Comparison of ENCODE assay signal across 8 cellular contexts in the genomic region with DNA sequence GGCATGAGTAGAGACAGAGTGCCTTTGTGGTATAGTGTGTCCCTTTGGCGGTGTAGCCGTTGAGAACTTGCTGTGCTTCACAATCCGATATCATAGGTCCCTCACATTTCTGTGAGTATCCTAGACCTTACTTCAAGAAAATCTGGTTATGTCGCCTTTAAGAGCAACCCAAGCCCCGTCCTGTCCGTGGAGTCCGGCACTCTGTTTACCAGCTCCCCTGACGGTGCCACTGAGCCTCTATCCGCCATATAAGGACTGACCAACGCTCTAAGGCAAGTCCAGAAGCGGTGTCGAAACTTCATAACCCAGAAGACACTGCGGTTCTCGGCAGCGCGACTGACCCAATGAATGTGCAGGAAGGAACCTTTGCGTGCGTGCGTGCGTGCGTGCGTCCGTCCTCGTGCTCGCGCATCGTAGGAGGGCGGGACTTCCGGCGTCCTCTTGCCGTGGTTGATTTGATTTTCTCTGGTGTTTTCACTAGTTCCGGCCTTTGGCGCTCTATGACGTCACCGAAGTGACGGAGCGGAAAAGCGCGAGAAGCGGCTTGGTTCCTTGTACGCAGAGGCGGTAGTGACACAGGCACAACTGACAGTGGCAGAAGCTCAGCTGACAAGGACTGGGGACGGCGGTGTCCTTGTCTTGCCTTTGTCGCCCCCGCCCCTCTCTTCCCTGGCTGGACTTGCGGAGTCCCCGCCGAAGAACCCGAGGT. TPM values are rescaled to one million over a fixed set of nuclear protein-coding genes. Genes with fewer than 3 reads are reported as not detected.
A peak's percentile ranks its signal among the peaks of the same experiment; 100 is the strongest.
DNase-seq lines count a peak whose midpoint lies in the region; FAIRE-seq and TF ChIP-seq lines count a peak whose summit lies in the region.

TRAPPC2B (plus strand) TSS at position 555 of the 709 bp plus-strand sequence. CDS start 1,283 bp downstream, outside the sequence.
ZNF547 (plus strand) TSS at position 555 of the 709 bp plus-strand sequence. CDS start 5,005 bp downstream, outside the sequence.

- peaks cover 19% of the 10 kb centered on the region for H3K4me1 Mint-ChIP-seq in activated naive CD4-positive, alpha-beta T cell treated with anti-CD3 and anti-CD28 coated beads, Interleukin-2, amount 10 ng/mL, durations not matched to agents 7 days and 5 days

- no peaks in the 10 kb centered on the region for H3K9me3 ChIP-seq in neuron (ENCODE audit: low read length)

- peaks cover 4% of the 10 kb centered on the region for H3K27me3 Mint-ChIP-seq in activated naive CD4-positive, alpha-beta T cell treated with anti-CD3 and anti-CD28 coated beads, Interleukin-2, amount 10 ng/mL, durations not matched to agents 7 days and 5 days

- in situ Hi-C loops in SK-MEL-5 (cut with HindIII; ENCODE audit: low pct_unique_long_range_greater_than_20kb, low sequenced_read_pairs) = no loop called here

- DNase-seq in GM04503 (ENCODE audit: low read depth) = peak; percentile 97
- DNase-seq in HFF-Myc (ENCODE audit: extremely low read depth, low read depth) = peak; percentile 98
- peak; percentile 99 for DNase-seq in NAMALWA (ENCODE audit: low spot score)
- peak; percentile 98 for DNase-seq in SK-MEL-5 (ENCODE audit: low read depth, low spot score)
- DNase-seq in activated naive CD4-positive, alpha-beta T cell treated with anti-CD3 and anti-CD28 coated beads, Interleukin-2, amount 10 ng/mL, durations not matched to agents 7 days and 5 days = peak; percentile 99
- DNase-seq in frontal cortex (ENCODE audit: low spot score in 2 of 2) = peak; percentile 74 to 96
- peak; percentile 99 for DNase-seq in stromal cell of bone marrow (ENCODE audit: low read depth)

- FAIRE-seq in frontal cortex (lab: Jason Lieb, UNC) = peak; percentile 95

- peak within 1 kb of the TSS; percentile 93 for H3K4me3 Mint-ChIP-seq in activated naive CD4-positive, alpha-beta T cell treated with anti-CD3 and anti-CD28 coated beads, Interleukin-2, amount 10 ng/mL, durations not matched to agents 7 days and 5 days

- H3K27ac Mint-ChIP-seq in activated naive CD4-positive, alpha-beta T cell treated with anti-CD3 and anti-CD28 coated beads, Interleukin-2, amount 10 ng/mL, durations not matched to agents 7 days and 5 days = peak within 1 kb of the TSS; percentile 96

- no peaks in the 10 kb centered on the region for H3K27me3 ChIP-seq in neuron (ENCODE audit: insufficient read depth, low read length)

- CTCF ChIA-PET in activated naive CD4-positive, alpha-beta T cell treated with anti-CD3 and anti-CD28 coated beads, Interleukin-2, amount 10 ng/mL, durations not matched to agents 7 days and 5 days (lab: Charles Lee) = no interaction called here

- H3K36me3 Mint-ChIP-seq in activated naive CD4-positive, alpha-beta T cell treated with anti-CD3 and anti-CD28 coated beads, Interleukin-2, amount 10 ng/mL, durations not matched to agents 7 days and 5 days = peaks cover 49% of the 10 kb centered on the region

- peak within 1 kb of the TSS; percentile 63 for H3K4me3 ChIP-seq in HFF-Myc (replicated peaks; ENCODE audit: low read depth, low read length)
- H3K4me3 ChIP-seq in neuron (ENCODE audit: low read length) = peak within 1 kb of the TSS; percentile 63

- TF ChIP-seq CTCF in HFF-Myc (IDR thresholded peaks at IDR 0.05; ENCODE audit: low read depth, low read length, missing control alignments) = no peak

- H2AFZ ChIP-seq in neuron (ENCODE audit: low read depth, low read length) = peak within 1 kb of the TSS; percentile 64

- H3K4me1 ChIP-seq in neuron (ENCODE audit: insufficient read depth, low read length) = peaks cover 10% of the 10 kb centered on the region

- H3K36me3 ChIP-seq in neuron (ENCODE audit: insufficient read depth, low read length) = peaks cover 23% of the 10 kb centered on the region

- peaks cover 51% of the 10 kb centered on the region for H3K9me3 Mint-ChIP-seq in activated naive CD4-positive, alpha-beta T cell treated with anti-CD3 and anti-CD28 coated beads, Interleukin-2, amount 10 ng/mL, durations not matched to agents 7 days and 5 days

RNA-seq across cellular contexts. Expression of gene TRAPPC2B, which starts in this region (rescaled TPM):
- 12.4 and 14.8 TPM in 2 replicates for total RNA-seq in SK-MEL-5 (2014; rRNA removed; shearing (Covaris generic))
- polyA plus RNA-seq in SK-MEL-5 (2015; cell fraction: cytosol; rRNA removed) = 11.3 and 12.0 TPM in 2 replicates
- polyA plus RNA-seq in SK-MEL-5 (2015; cell fraction: nucleus; rRNA removed) = 1.4 and 4.0 TPM in 2 replicates
- 36.7 TPM for total RNA-seq in frontal cortex

RNA-seq across cellular contexts. Expression of gene ZNF547, which starts in this region (rescaled TPM):
- 1.5 and 1.8 TPM in 2 replicates for total RNA-seq in SK-MEL-5 (2014; rRNA removed; shearing (Covaris generic))
- 0.61 and 1.2 TPM in 2 replicates for polyA plus RNA-seq in SK-MEL-5 (2015; cell fraction: cytosol; rRNA removed)
- polyA plus RNA-seq in SK-MEL-5 (2015; cell fraction: nucleus; rRNA removed) = 3.3 and 4.1 TPM in 2 replicates
- 13.5 TPM for total RNA-seq in frontal cortex

Comparison
In these comparisons a context has a peak if more than half of its experiments do, and no peak if none do; other contexts are left out.
1. Peak in every context shown above with its lines: DNase-seq and H3K4me3 ChIP-seq.